8 cellular contexts compared by ENCODE assay signal in genomic region chr15:39920510-39921273, GRCh38. TPM values are rescaled to one million over a fixed set of nuclear protein-coding genes. Genes with fewer than 3 reads are reported as not detected.
A peak's percentile ranks its signal among the peaks of the same experiment; 100 is the strongest.
DNase-seq lines count a peak whose midpoint lies in the region; FAIRE-seq and TF ChIP-seq lines count a peak whose summit lies in the region.

No MANE protein-coding gene starts in this region.

- H3K9ac ChIP-seq in H9 (ENCODE audit: extremely low read depth, insufficient read length, low read length), result peak overlapping the region; percentile 70
- peak overlapping the region; percentile 95 for H3K9ac ChIP-seq in astrocyte (ENCODE audit: low read length)

- H3K9me3 Mint-ChIP-seq in H9 (peaks cover 3 to 8% of the 10 kb centered on the region in 2 experiments; a peak in 2 of 5 replicates), astrocyte (ENCODE audit: unreplicated experiment) (no peaks in the 10 kb centered on the region)
- H3K9me3 Mint-ChIP-seq in T-helper 2 cell treated with Interferon-gamma antibody and Interleukin-4, amounts not matched to agents 5 μg/mL and 100 μg/mL, for 36 hours, result peaks cover 5% of the 10 kb centered on the region

- peaks cover 39% of the 10 kb centered on the region; the same call in 1 of the 2 replicates for H3K79me2 ChIP-seq in H9 (ENCODE audit: insufficient read depth, low read length)
- H3K79me2 ChIP-seq in astrocyte (ENCODE audit: insufficient read depth, low read length), result peaks cover 44% of the 10 kb centered on the region
- H3K79me2 ChIP-seq in hepatocyte, result no peaks in the 10 kb centered on the region

- H3K23me2 ChIP-seq in H9 (ENCODE audit: insufficient read length, low read depth, low read length, poor library complexity, severe bottlenecking), result peaks cover 4% of the 10 kb centered on the region

- H4K5ac ChIP-seq in H9 (ENCODE audit: insufficient read length, low read depth, low read length), result no peak overlapping the region

- H3K4me3 Mint-ChIP-seq in H9 (peak overlapping the region; percentile 93 to 95), astrocyte (ENCODE audit: unreplicated experiment) (peak overlapping the region; percentile 86)
- H3K4me3 Mint-ChIP-seq in T-helper 2 cell treated with Interferon-gamma antibody and Interleukin-4, amounts not matched to agents 5 μg/mL and 100 μg/mL, for 36 hours, result peak overlapping the region; percentile 86

- no peaks in the 10 kb centered on the region for H3K9me2 ChIP-seq in hepatocyte (replicated peaks; ENCODE audit: insufficient read depth)

- H2BK120ac ChIP-seq in H9 (ENCODE audit: low read depth, low read length, poor library complexity, severe bottlenecking), result no peak overlapping the region

- H2BK12ac ChIP-seq in H9 (ENCODE audit: insufficient read length, low read depth, low read length), result no peak overlapping the region

- H3K4ac ChIP-seq in H9 (ENCODE audit: low read depth, low read length), result no peak overlapping the region

- no peak overlapping the region for H3K56ac ChIP-seq in H9 (ENCODE audit: insufficient read length, low read depth, low read length)

- H3K36me3 Mint-ChIP-seq in H9 (ENCODE audit: insufficient read depth in 1 of 3, low read depth in 3 of 3), result peaks cover 27 to 35% (median 30%) of the 10 kb centered on the region in 3 experiments
- peaks cover 2% of the 10 kb centered on the region for H3K36me3 Mint-ChIP-seq in T-helper 2 cell treated with Interferon-gamma antibody and Interleukin-4, amounts not matched to agents 5 μg/mL and 100 μg/mL, for 36 hours (ENCODE audit: low read depth)
- peaks cover 3% of the 10 kb centered on the region for H3K36me3 Mint-ChIP-seq in astrocyte (ENCODE audit: low read depth, unreplicated experiment)

- H3K4me2 ChIP-seq in H9 (ENCODE audit: insufficient read depth, insufficient read length, low read length) (peak overlapping the region; percentile 68), astrocyte (ENCODE audit: low read length) (peak overlapping the region; percentile 89), hepatocyte (peak overlapping the region; percentile 97)

- H3K27me3 ChIP-seq in H9 (ENCODE audit: insufficient read depth, low read length) (no peaks in the 10 kb centered on the region), MG63 (no peaks in the 10 kb centered on the region), astrocyte (ENCODE audit: insufficient read depth, low read length) (no peaks in the 10 kb centered on the region), hepatocyte (peaks cover 32% of the 10 kb centered on the region)

- H3K4me1 ChIP-seq in H9 (ENCODE audit: insufficient read depth, low read length) (peaks cover 9% of the 10 kb centered on the region; the same call in 1 of the 2 replicates), astrocyte (ENCODE audit: insufficient read depth, low read length) (peaks cover 12% of the 10 kb centered on the region), hepatocyte (ENCODE audit: insufficient read depth) (peaks cover 10% of the 10 kb centered on the region)

- H3K4me3 ChIP-seq in MG63 (peak overlapping the region; percentile 92), astrocyte (ENCODE audit: insufficient read depth, low read depth, low read length) (peak overlapping the region; percentile 81), hepatocyte (peak overlapping the region; percentile 97)

- H2AFZ ChIP-seq in H9 (ENCODE audit: low read length) (no peak overlapping the region), astrocyte (ENCODE audit: low read depth, low read length) (peak overlapping the region; percentile 79), hepatocyte (peak overlapping the region; percentile 95)

- TF ChIP-seq CTCF in GM10266 (IDR thresholded peaks at IDR 0.05; ENCODE audit: control insufficient read depth, insufficient read depth, low read depth, missing control alignments) (no peak), H9 (conservative IDR thresholded peaks at IDR 0.05) (no peak), astrocyte (IDR thresholded peaks at IDR 0.05; ENCODE audit: insufficient read depth, low read depth, low read length) (no peak), hepatocyte (IDR thresholded peaks at IDR 0.05; ENCODE audit: poor library complexity) (peak; percentile 5)

- H2BK20ac ChIP-seq in H9 (ENCODE audit: low read depth, low read length, poor library complexity, severe bottlenecking), result no peak overlapping the region

- H3K27ac ChIP-seq in H9 (ENCODE audit: insufficient read length, low read depth, low read length) (no peak overlapping the region), astrocyte (ENCODE audit: low read depth, low read length) (peak overlapping the region; percentile 96), hepatocyte (peak overlapping the region; percentile 78)

- no peak overlapping the region for H4K8ac ChIP-seq in H9 (replicated peaks; ENCODE audit: insufficient read length, low read depth, low read length)

- H2BK5ac ChIP-seq in H9 (ENCODE audit: insufficient read length, low read length), result no peak overlapping the region

- H3K79me1 ChIP-seq in H9 (ENCODE audit: insufficient read depth, low read depth, low read length, poor library complexity, severe bottlenecking), result peaks cover 2% of the 10 kb centered on the region

- no peak overlapping the region for H2AK5ac ChIP-seq in H9 (ENCODE audit: insufficient read length, low read length)

- H3K27ac Mint-ChIP-seq in H9, result peak overlapping the region; percentile 35 to 95 (median 57); a peak in 6 of 7 replicates
- peak overlapping the region; percentile 34 for H3K27ac Mint-ChIP-seq in T-helper 2 cell treated with Interferon-gamma antibody and Interleukin-4, amounts not matched to agents 5 μg/mL and 100 μg/mL, for 36 hours
- peak overlapping the region; percentile 93 for H3K27ac Mint-ChIP-seq in astrocyte (ENCODE audit: unreplicated experiment)

- H4K91ac ChIP-seq in H9 (ENCODE audit: insufficient read length, low read depth, low read length), result no peak overlapping the region

- H3K4me1 Mint-ChIP-seq in H9 (peaks cover 51% of the 10 kb centered on the region in 2 experiments), astrocyte (ENCODE audit: low read depth, unreplicated experiment) (peaks cover 17% of the 10 kb centered on the region)
- H3K4me1 Mint-ChIP-seq in T-helper 2 cell treated with Interferon-gamma antibody and Interleukin-4, amounts not matched to agents 5 μg/mL and 100 μg/mL, for 36 hours (ENCODE audit: low read depth), result peaks cover 19% of the 10 kb centered on the region

- H3K27me3 Mint-ChIP-seq in H9 (ENCODE audit: low read depth) (no peaks in the 10 kb centered on the region), astrocyte (ENCODE audit: low read depth, unreplicated experiment) (no peaks in the 10 kb centered on the region)
- peaks cover 47% of the 10 kb centered on the region for H3K27me3 Mint-ChIP-seq in T-helper 2 cell treated with Interferon-gamma antibody and Interleukin-4, amounts not matched to agents 5 μg/mL and 100 μg/mL, for 36 hours (ENCODE audit: low read depth)

- H3K23ac ChIP-seq in H9 (ENCODE audit: insufficient read length, low read depth, low read length), result no peak overlapping the region

- DNase-seq in GM10266 (ENCODE audit: extremely low spot score) (peak; percentile 91), H9 (peak; percentile 70), MG63 (peak; percentile 81), astrocyte (ENCODE audit: low read depth) (peak; percentile 69), hepatocyte (ENCODE audit: low spot score) (peak; percentile 91), retina (peak; percentile 94), NK-92 (lab: John Stamatoyannopoulos, UW; ENCODE audit: unreplicated experiment) (no peak)
- DNase-seq in T-helper 2 cell treated with Interferon-gamma antibody and Interleukin-4, amounts not matched to agents 5 μg/mL and 100 μg/mL, for 36 hours (ENCODE audit: low spot score), result peak; percentile 86

- H4K20me1 ChIP-seq in H9 (ENCODE audit: control insufficient read depth, insufficient read depth, insufficient read length) (no peaks in the 10 kb centered on the region), astrocyte (ENCODE audit: insufficient read depth, low read length) (no peaks in the 10 kb centered on the region), hepatocyte (ENCODE audit: insufficient read depth, poor library complexity, severe bottlenecking) (no peaks in the 10 kb centered on the region)

- peak overlapping the region; percentile 94 for H3K18ac ChIP-seq in H9 (ENCODE audit: insufficient read length, low read depth, low read length)

- H3T11ph ChIP-seq in H9 (ENCODE audit: low read length), result no peak overlapping the region

- H3K9me3 ChIP-seq in H9 (ENCODE audit: control insufficient read depth, low read depth, low read length), result no peaks in the 10 kb centered on the region
- H3K9me3 ChIP-seq in MG63, result no peaks in the 10 kb centered on the region
- H3K9me3 ChIP-seq in astrocyte (ENCODE audit: insufficient read depth, low read depth, low read length), result no peaks in the 10 kb centered on the region
- H3K9me3 ChIP-seq in hepatocyte (ENCODE audit: low read depth), result no peaks in the 10 kb centered on the region

- peak overlapping the region; percentile 85 for H3K14ac ChIP-seq in H9 (ENCODE audit: insufficient read depth, low read length)

- no peak for FAIRE-seq in astrocyte (lab: Jason Lieb, UNC)

- H3K36me3 ChIP-seq in MG63 (peaks cover 14% of the 10 kb centered on the region), astrocyte (ENCODE audit: insufficient read depth, low read length) (peaks cover 5% of the 10 kb centered on the region), hepatocyte (replicated peaks; ENCODE audit: insufficient read depth, low read depth) (no peaks in the 10 kb centered on the region)

- H2BK15ac ChIP-seq in H9 (ENCODE audit: low read depth, low read length), result no peak overlapping the region

- no CpG with 5 or more reads among the region's 70 CpGs for WGBS in H9 (ENCODE audit: extremely low coverage, insufficient read length, low lambda C conversion rate)
- WGBS in hepatocyte (ENCODE audit: low lambda C conversion rate, missing lambda C conversion rate), result 3% methylated on average over 46 of the region's 70 CpGs

RNA-seq across cellular contexts. Expression of gene GPR176, which starts 0.6 kb away (rescaled TPM):
- 132 TPM in 2 replicates for total RNA-seq in H9 (2021)
- 58.3 and 59.6 TPM in 2 replicates for total RNA-seq in MG63 (2014; rRNA removed; shearing (Covaris generic); ENCODE audit: low replicate concordance)
- total RNA-seq in astrocyte, result 33.5 and 35.4 TPM in 2 replicates
- 5.3 and 7.0 TPM in 2 replicates for total RNA-seq in hepatocyte
- polyA plus RNA-seq in hepatocyte, result 2.7 and 2.9 TPM in 2 replicates

RNA-seq across cellular contexts. Expression of gene EIF2AK4, which starts 13.2 kb away (rescaled TPM):
- total RNA-seq in H9 (2021) (92.5 and 94.7 TPM in 2 replicates), astrocyte (80.3 and 91.1 TPM in 2 replicates), hepatocyte (36.4 and 38.2 TPM in 2 replicates)
- total RNA-seq in MG63 (2014; rRNA removed; shearing (Covaris generic); ENCODE audit: low replicate concordance), result 61.7 and 69.2 TPM in 2 replicates
- polyA plus RNA-seq in hepatocyte, result 45.9 and 50.7 TPM in 2 replicates

Comparison
In these comparisons a context has a peak if more than half of its experiments do, and no peak if none do; other contexts are left out.
1. H3K27ac Mint-ChIP-seq: peak in every context shown above with its lines; median percentile 93 in astrocyte; 57 in H9; 34 in T-helper 2 cell treated with Interferon-gamma antibody and Interleukin-4, amounts not matched to agents 5 μg/mL and 100 μg/mL, for 36 hours.